ENCODE assay signal across 30 cellular contexts in genomic region chr13:29525757-29526156, GRCh38.
"Had no signal": no experiment of that assay in that cellular context is flagged by ENCODE, and none has a peak within 500 bp of the region (broad histone marks: within the 10 kb centered on the region; RNA-seq: fewer than 3 reads in every experiment).

No MANE protein-coding gene starts in this region.

- H3K4me3 ChIP-seq: adrenal gland had no signal

- H3K36me3 ChIP-seq: adrenal gland had no signal

- DNase-seq: activated CD4-positive, alpha-beta memory T cell treated with anti-CD3 and anti-CD28 coated beads, Interleukin-2, amount 10 ng/mL, durations not matched to agents 7 days and 5 days; activated CD4-positive, alpha-beta T cell treated with anti-CD3 and anti-CD28 coated beads for 1 hour; activated CD4-positive, alpha-beta T cell treated with anti-CD3 and anti-CD28 coated beads for 48 hours; activated CD4-positive, CD25-positive, alpha-beta regulatory T cell; activated CD8-positive, alpha-beta memory T cell treated with anti-CD3 and anti-CD28 coated beads for 24 hours; activated CD8-positive, alpha-beta memory T cell treated with anti-CD3 and anti-CD28 coated beads, Interleukin-2, amount 10 ng/mL, durations not matched to agents 7 days and 5 days; activated CD8-positive, alpha-beta memory T cell treated with anti-CD3 and anti-CD28 coated beads, Interleukin-2, amount 50 U/mL, for 48 hours; activated gamma-delta T cell; activated naive CD4-positive, alpha-beta T cell treated with anti-CD3 and anti-CD28 coated beads for 36 hours; activated T-cell treated with anti-CD3 and anti-CD28 coated beads, Interleukin-2, amount 50 U/mL, for 48 hours; adrenal gland; central memory CD4-positive, alpha-beta T cell; Karpas-422; KBM-7; NCI-H1105; NCI-H1417 treated with DMSO at 0.1 percent for 48 hours; NCI-H187 treated with DMSO at 0.1 percent for 48 hours; NCI-H2081; NCI-H345; NCI-H524 treated with DMSO at 0.1 percent for 48 hours; RPMI8226; SIG-M5; SW 1271; T-helper 1 cell; T-helper 2 cell; T-helper 9 cell had no signal

- H3K4me1 ChIP-seq: adrenal gland had no signal

- ATAC-seq: activated CD8-positive, alpha-beta memory T cell treated with anti-CD3 and anti-CD28 coated beads, Interleukin-2, amount 10 ng/mL, durations not matched to agents 7 days and 5 days; activated naive CD4-positive, alpha-beta T cell treated with anti-CD3 and anti-CD28 coated beads, Interleukin-2, amount 50 U/mL, for 72 hours; Panc1 had no signal

- H3K9me3 ChIP-seq: adrenal gland had no signal

- H3K27me3 Mint-ChIP-seq: activated CD4-positive, alpha-beta memory T cell treated with anti-CD3 and anti-CD28 coated beads, Interleukin-2, amount 10 ng/mL, durations not matched to agents 7 days and 5 days; activated CD8-positive, alpha-beta memory T cell treated with anti-CD3 and anti-CD28 coated beads, Interleukin-2, amount 10 ng/mL, durations not matched to agents 7 days and 5 days; brain had no signal

- H3K27ac Mint-ChIP-seq: activated CD4-positive, alpha-beta memory T cell treated with anti-CD3 and anti-CD28 coated beads, Interleukin-2, amount 10 ng/mL, durations not matched to agents 7 days and 5 days; activated CD8-positive, alpha-beta memory T cell treated with anti-CD3 and anti-CD28 coated beads, Interleukin-2, amount 10 ng/mL, durations not matched to agents 7 days and 5 days; activated naive CD4-positive, alpha-beta T cell treated with anti-CD3 and anti-CD28 coated beads for 36 hours; brain had no signal

- H3K27me3 ChIP-seq: adrenal gland had no signal

- H3K27ac ChIP-seq: adrenal gland, VCaP had no signal

- H3K9me3 Mint-ChIP-seq: activated CD4-positive, alpha-beta memory T cell treated with anti-CD3 and anti-CD28 coated beads, Interleukin-2, amount 10 ng/mL, durations not matched to agents 7 days and 5 days; activated naive CD4-positive, alpha-beta T cell treated with anti-CD3 and anti-CD28 coated beads for 36 hours; activated naive CD4-positive, alpha-beta T cell treated with anti-CD3 and anti-CD28 coated beads, Interleukin-2, amount 50 U/mL, for 72 hours; brain had no signal

- H3K4me3 Mint-ChIP-seq: activated CD4-positive, alpha-beta memory T cell treated with anti-CD3 and anti-CD28 coated beads, Interleukin-2, amount 10 ng/mL, durations not matched to agents 7 days and 5 days; activated CD8-positive, alpha-beta memory T cell treated with anti-CD3 and anti-CD28 coated beads, Interleukin-2, amount 10 ng/mL, durations not matched to agents 7 days and 5 days; activated naive CD4-positive, alpha-beta T cell treated with anti-CD3 and anti-CD28 coated beads for 36 hours; brain had no signal
